ENCODE assay signal across 16 cellular contexts in genomic region chr14:52914295-52914694, GRCh38. TPM values are rescaled to one million over a fixed set of nuclear protein-coding genes. Genes with fewer than 3 reads are reported as not detected.
A peak's percentile ranks its signal among the peaks of the same experiment; 100 is the strongest.
DNase-seq lines count a peak whose midpoint lies in the region; ATAC-seq and TF ChIP-seq lines count a peak whose summit lies in the region.
"Had no signal": no experiment of that assay in that cellular context is flagged by ENCODE, and none has a peak within 500 bp of the region (broad histone marks: within the 10 kb centered on the region; RNA-seq: fewer than 3 reads in every experiment).

No MANE protein-coding gene starts in this region.

- H3K4me1 ChIP-seq in GM23338 (ENCODE audit: insufficient read depth) (no peaks in the 10 kb centered on the region), tibial artery (peaks cover 0 to 98% (median 41%) of the 10 kb centered on the region in 4 donors)

- H3K4me1 Mint-ChIP-seq in GM23338 = no peaks in the 10 kb centered on the region
- peaks cover 12% of the 10 kb centered on the region for H3K4me1 Mint-ChIP-seq in T-helper 17 cell
- H3K4me1 Mint-ChIP-seq in osteocyte (ENCODE audit: unreplicated experiment) = peaks cover 61% of the 10 kb centered on the region
- peaks cover 17 to 25% of the 10 kb centered on the region in 2 donors for H3K4me1 Mint-ChIP-seq in effector memory CD8-positive, alpha-beta T cell (ENCODE audit: low read depth in 2 of 2)
- H3K4me1 Mint-ChIP-seq: H9 had no signal

- H3F3A ChIP-seq in GM23338 (replicated peaks; ENCODE audit: low read depth) = no peaks in the 10 kb centered on the region

- H3K27ac ChIP-seq in GM23338 (ENCODE audit: low read depth) (peak overlapping the region; percentile 17; the same call in 1 of the 2 replicates), tibial artery (peak overlapping the region; percentile 19 to 71)
- H3K27ac ChIP-seq: BLaER1, HL-60 had no signal

- H3K27me3 ChIP-seq in GM23338 (ENCODE audit: insufficient read depth) = no peaks in the 10 kb centered on the region
- H3K27me3 ChIP-seq in tibial artery = no peaks in the 10 kb centered on the region
- H3K27me3 ChIP-seq: BLaER1 had no signal

- H3K9me2 ChIP-seq in GM23338 (ENCODE audit: insufficient read depth) = no peaks in the 10 kb centered on the region

- intact Hi-C loops in tibial artery (cut with DNase I; ENCODE audit: low total_unique reads) = no loop called here

- H3K9me3 ChIP-seq in T-helper 17 cell (ENCODE audit: control insufficient read depth, low read length, poor library complexity, severe bottlenecking) (no peaks in the 10 kb centered on the region), tibial artery (no peaks in the 10 kb centered on the region)
- H3K9me3 ChIP-seq: BLaER1 had no signal

- no peak overlapping the region for H3K27ac Mint-ChIP-seq in GM23338
- no peak overlapping the region for H3K27ac Mint-ChIP-seq in T-helper 17 cell
- H3K27ac Mint-ChIP-seq in osteocyte (ENCODE audit: unreplicated experiment) = peak overlapping the region; percentile 46
- no peak overlapping the region for H3K27ac Mint-ChIP-seq in effector memory CD8-positive, alpha-beta T cell
- H3K27ac Mint-ChIP-seq: CD14-positive monocyte; CD4-positive, alpha-beta memory T cell had no signal

- no peak overlapping the region for H3K4me3 ChIP-seq in GM23338
- no peak overlapping the region for H3K4me3 ChIP-seq in tibial artery
- H3K4me3 ChIP-seq: BLaER1 had no signal

- H3K27me3 Mint-ChIP-seq in GM23338 (ENCODE audit: insufficient read depth, low read depth, poor library complexity) (no peaks in the 10 kb centered on the region), T-helper 17 cell (no peaks in the 10 kb centered on the region), osteocyte (ENCODE audit: unreplicated experiment) (no peaks in the 10 kb centered on the region)
- H3K27me3 Mint-ChIP-seq in effector memory CD8-positive, alpha-beta T cell = no peaks in the 10 kb centered on the region
- H3K27me3 Mint-ChIP-seq: CD4-positive, alpha-beta memory T cell had no signal

- ATAC-seq in GM23338 (no peak), T-helper 17 cell (no peak), HG03175 (IDR thresholded peaks at IDR 0.05; ENCODE audit: unreplicated experiment) (no peak), HG02885 (IDR thresholded peaks at IDR 0.05; ENCODE audit: poor library complexity, unreplicated experiment) (no peak)
- no peak for ATAC-seq in effector memory CD8-positive, alpha-beta T cell (replicated peaks)

- peaks cover 68% of the 10 kb centered on the region for H3K79me2 ChIP-seq in GM23338 (replicated peaks; ENCODE audit: insufficient read depth)

- H3K36me3 Mint-ChIP-seq in GM23338 (ENCODE audit: low read depth) = peaks cover 23% of the 10 kb centered on the region
- no peaks in the 10 kb centered on the region for H3K36me3 Mint-ChIP-seq in T-helper 17 cell (ENCODE audit: low read depth)
- H3K36me3 Mint-ChIP-seq in osteocyte (ENCODE audit: unreplicated experiment) = peaks cover 25% of the 10 kb centered on the region
- H3K36me3 Mint-ChIP-seq in effector memory CD8-positive, alpha-beta T cell (ENCODE audit: insufficient read depth) = no peaks in the 10 kb centered on the region
- H3K36me3 Mint-ChIP-seq: CD14-positive monocyte; CD4-positive, alpha-beta memory T cell had no signal

- H3K9me3 Mint-ChIP-seq in GM23338 (no peaks in the 10 kb centered on the region), osteocyte (ENCODE audit: unreplicated experiment) (no peaks in the 10 kb centered on the region)
- no peaks in the 10 kb centered on the region for H3K9me3 Mint-ChIP-seq in effector memory CD8-positive, alpha-beta T cell
- H3K9me3 Mint-ChIP-seq: CD4-positive, alpha-beta memory T cell; H9 had no signal

- H3K36me3 ChIP-seq in GM23338 (ENCODE audit: insufficient read depth) (0 out of 2 replicates have a peak, but pooled peaks cover 7% of the 10 kb centered on the region), tibial artery (peaks cover 0 to 6% (median 0%) of the 10 kb centered on the region in 3 donors)
- H3K36me3 ChIP-seq: BLaER1 had no signal

- H3K4me2 ChIP-seq in GM23338 = no peak overlapping the region
- H3K4me2 ChIP-seq: BLaER1 had no signal

- no peak for TF ChIP-seq CTCF in GM23338 (conservative IDR thresholded peaks at IDR 0.05; ENCODE audit: low read depth in 2 of 2)
- no peak for TF ChIP-seq CTCF in osteocyte (IDR thresholded peaks at IDR 0.05)
- no peak for TF ChIP-seq CTCF in tibial artery (IDR thresholded peaks at IDR 0.05)

- DNase-seq in GM23338 (ENCODE audit: low spot score) (no peak), T-helper 17 cell (no peak), osteocyte (ENCODE audit: extremely low spot score, unreplicated experiment) (no peak), tibial artery (no peak)
- no peak for DNase-seq in effector memory CD8-positive, alpha-beta T cell
- DNase-seq: 8988T; CD4-positive, alpha-beta memory T cell; DMS153; DMS79 treated with DMSO at 0.1 percent for 48 hours; GF-D8; H9 had no signal

- no peak overlapping the region for H2AFZ ChIP-seq in GM23338

- H3K4me3 Mint-ChIP-seq in GM23338 (no peak overlapping the region), T-helper 17 cell (peak overlapping the region; percentile 2), osteocyte (ENCODE audit: unreplicated experiment) (no peak overlapping the region)
- no peak overlapping the region for H3K4me3 Mint-ChIP-seq in effector memory CD8-positive, alpha-beta T cell
- H3K4me3 Mint-ChIP-seq: CD14-positive monocyte; CD4-positive, alpha-beta memory T cell; H9 had no signal

- H4K20me1 ChIP-seq in GM23338 (replicated peaks; ENCODE audit: insufficient read depth) = peaks cover 9% of the 10 kb centered on the region; the same call in 1 of the 2 replicates
- H4K20me1 ChIP-seq: BLaER1 had no signal

TF ChIP-seq in GM23338, 12 proteins besides CTCF, POLR2A, EP300 and RAD21:
- no peak for TF ChIP-seq STAT1 (IDR thresholded peaks at IDR 0.05; ENCODE audit: unreplicated experiment)
- TF ChIP-seq EZH2 (IDR thresholded peaks at IDR 0.05; ENCODE audit: low read depth, unreplicated experiment) = no peak
- no peak for TF ChIP-seq ZNF114 (CRISPR knock-in tag; IDR thresholded peaks at IDR 0.05)
- no peak for TF ChIP-seq ZNF331 (CRISPR knock-in tag; IDR thresholded peaks at IDR 0.05; ENCODE audit: low read depth)
- no peak for TF ChIP-seq EZH2phosphoT487 (IDR thresholded peaks at IDR 0.05; ENCODE audit: unreplicated experiment)

RNA-seq across cellular contexts. Expression of gene FERMT2, which starts 36.6 kb away (rescaled TPM):
- 102 and 108 TPM in 2 replicates for total RNA-seq in GM23338 (2014; rRNA removed; shearing (Covaris generic))
- 148 and 152 TPM in 2 replicates for polyA plus RNA-seq in GM23338 (2016; fragmentation: Nextera tagmentation; extraction: Ambion mirVana)
- total RNA-seq in T-helper 17 cell = 1 to 10 TPM in 1 of 2 donors, under 1 TPM in 1; 0.78 to 3.6 TPM
- 302 and 304 TPM in 2 replicates for total RNA-seq in osteocyte
- polyA plus RNA-seq: CD14-positive monocyte; CD4-positive, alpha-beta memory T cell had no signal

Comparison
In these comparisons a context has a peak if more than half of its experiments do, and no peak if none do; other contexts are left out.
1. RNA of gene FERMT2, which starts 36.6 kb away (total RNA-seq): 302 to 304 TPM in osteocyte and 102 to 108 TPM in GM23338; 0.78 to 3.6 TPM in T-helper 17 cell; every median in the first group is over 10 times any median in the second.